ENCODE assay signal across 12 cellular contexts in genomic region chr16:64417711-64418227, GRCh38.
DNase-seq lines count a peak whose midpoint lies in the region; TF ChIP-seq lines count a peak whose summit lies in the region.
"Had no signal": no experiment of that assay in that cellular context is flagged by ENCODE, and none has a peak within 500 bp of the region (broad histone marks: within the 10 kb centered on the region; RNA-seq: fewer than 3 reads in every experiment).

No MANE protein-coding gene starts in this region.

- no peak overlapping the region for H3K4me3 ChIP-seq in SK-N-SH (ENCODE audit: low read depth in 2 of 2, low read length in 1 of 2)
- no peak overlapping the region for H3K4me3 ChIP-seq in fibroblast of mammary gland (ENCODE audit: control insufficient read depth, low read depth, low read length)
- H3K4me3 ChIP-seq in skeletal muscle cell (ENCODE audit: low read depth, low read length), result no peak overlapping the region

- WGBS in SK-N-SH (ENCODE audit: low lambda C conversion rate), result 24% methylated on average over 1 of the region's 1 CpG

- DNase-seq in Daoy (ENCODE audit: low read depth), result peak; percentile 4
- no peak for DNase-seq in SK-N-SH
- peak; percentile 61 for DNase-seq in fibroblast of mammary gland (ENCODE audit: low read depth)
- peak; percentile 79 for DNase-seq in skeletal muscle cell (ENCODE audit: low read depth)
- DNase-seq in stimulated activated CD4-positive, alpha-beta T cell treated with anti-CD3 and anti-CD28 coated beads, Interleukin-4, amount 100 ng/mL, for 1 hour, result no peak
- DNase-seq in activated CD4-positive, alpha-beta T cell treated with anti-CD3 and anti-CD28 coated beads for 1 hour, result no peak
- no peak for DNase-seq in stimulated activated CD4-positive, alpha-beta T cell treated with anti-CD3 and anti-CD28 coated beads, Interleukin-12 subunit alpha, Interleukin-12 subunit beta, amount 100 ng/mL, for 4 hours
- no peak for DNase-seq in NK-92 (lab: John Stamatoyannopoulos, UW; ENCODE audit: unreplicated experiment)
- DNase-seq: activated CD4-positive, alpha-beta memory T cell treated with anti-CD3 and anti-CD28 coated beads, Interleukin-2, amount 10 ng/mL, durations not matched to agents 7 days and 5 days; CD4-positive, CD25-positive, alpha-beta regulatory T cell; NCI-H1105 treated with DMSO at 0.1 percent for 48 hours; NCI-H510A treated with DMSO at 0.1 percent for 48 hours had no signal

- no peaks in the 10 kb centered on the region for H3K27me3 ChIP-seq in SK-N-SH (ENCODE audit: insufficient read depth)

- TF ChIP-seq CTCF in SK-N-SH (IDR thresholded peaks at IDR 0.05) (no peak), fibroblast of mammary gland (conservative IDR thresholded peaks at IDR 0.05; ENCODE audit: control insufficient read depth, insufficient read depth, low read depth, low read length) (no peak)

- H3K9ac ChIP-seq in SK-N-SH, result peak overlapping the region; percentile 7; the same call in 1 of the 2 replicates

- H2AFZ ChIP-seq in SK-N-SH (ENCODE audit: low read depth), result peak overlapping the region; percentile 7

- H3K9me3 ChIP-seq in SK-N-SH, result no peaks in the 10 kb centered on the region

- POLR2A ChIA-PET in SK-N-SH (lab: Yijun Ruan, JAX), result no interaction called here

- peaks cover 26% of the 10 kb centered on the region for H3F3A ChIP-seq in SK-N-SH (replicated peaks; ENCODE audit: insufficient read depth)

- H3K36me3 ChIP-seq in SK-N-SH (replicated peaks in 1 of 2; ENCODE audit: control insufficient read depth in 1 of 2, insufficient read depth in 2 of 2, low read length in 1 of 2), result no peaks in the 10 kb centered on the region

- no peaks in the 10 kb centered on the region for H3K79me2 ChIP-seq in SK-N-SH (ENCODE audit: insufficient read depth)

- H3K9me2 ChIP-seq in SK-N-SH, result no peaks in the 10 kb centered on the region

- H3K27ac ChIP-seq in SK-N-SH (ENCODE audit: low read depth in 2 of 2, low read length in 1 of 2), result peak overlapping the region; percentile 12 to 71; a peak in 3 of 4 replicates

- H3K4me1 ChIP-seq in SK-N-SH (ENCODE audit: control insufficient read depth in 1 of 2, insufficient read depth in 2 of 2, low read depth in 1 of 2, low read length in 1 of 2), result peaks cover 0 to 8% of the 10 kb centered on the region in 2 experiments; a peak in 2 of 4 replicates

- TF ChIP-seq RAD21 in SK-N-SH (IDR thresholded peaks at IDR 0.05; ENCODE audit: low read length), result no peak

- peak overlapping the region; percentile 16; the same call in 1 of the 2 replicates for H3K4me2 ChIP-seq in SK-N-SH

- CTCF ChIA-PET in SK-N-SH (lab: Yijun Ruan, JAX), result no interaction called here

- no peaks in the 10 kb centered on the region for H4K20me1 ChIP-seq in SK-N-SH (ENCODE audit: insufficient read depth)

- TF ChIP-seq EP300 in SK-N-SH (IDR thresholded peaks at IDR 0.05; ENCODE audit: borderline replicate concordance in 1 of 2, low read depth in 1 of 2, low read length in 1 of 2), result peak; percentile 19 to 51; a peak in 1 of 4 replicates

TF ChIP-seq in SK-N-SH, 30 proteins besides CTCF, POLR2A, EP300 and RAD21 (continues in another document):
- TF ChIP-seq SMC3 (IDR thresholded peaks at IDR 0.05; ENCODE audit: low read depth, low read length) (no peak), GABPA (IDR thresholded peaks at IDR 0.05; ENCODE audit: low read depth) (no peak), TAF1 (IDR thresholded peaks at IDR 0.05; ENCODE audit: borderline replicate concordance, low read depth, low read length) (no peak), MXI1 (IDR thresholded peaks at IDR 0.05; ENCODE audit: low read depth, low read length) (no peak), FOXM1 (IDR thresholded peaks at IDR 0.05; ENCODE audit: low read depth) (no peak), NRF1 (IDR thresholded peaks at IDR 0.05; ENCODE audit: low read depth, low read length) (no peak), REST (IDR thresholded peaks at IDR 0.05; ENCODE audit: low read depth, low read length) (no peak), TEAD4 (IDR thresholded peaks at IDR 0.05; ENCODE audit: borderline replicate concordance, insufficient read depth) (peak; percentile 62; the same call in 1 of the 2 replicates), NFIC (IDR thresholded peaks at IDR 0.05; ENCODE audit: borderline replicate concordance) (peak; percentile 72; the same call in 1 of the 2 replicates), YY1 (IDR thresholded peaks at IDR 0.05; ENCODE audit: low read depth) (no peak), TCF12 (IDR thresholded peaks at IDR 0.05) (peak; percentile 71), ZBTB33 (IDR thresholded peaks at IDR 0.05; ENCODE audit: borderline replicate concordance, low read depth) (no peak), RXRA (IDR thresholded peaks at IDR 0.05; ENCODE audit: borderline replicate concordance, low read depth) (peak; percentile 64; the same call in 1 of the 2 replicates), MEF2A (IDR thresholded peaks at IDR 0.05; ENCODE audit: borderline replicate concordance, low read depth) (no peak), MAX (IDR thresholded peaks at IDR 0.05; ENCODE audit: low read depth) (0 out of 2 replicates have a peak, but pooled peaks have one; percentile 28), FOXJ3 (CRISPR knock-in tag; IDR thresholded peaks at IDR 0.05) (no peak), ELF1 (IDR thresholded peaks at IDR 0.05) (no peak), SIN3A (IDR thresholded peaks at IDR 0.05; ENCODE audit: borderline replicate concordance, low read depth, low read length) (no peak), USF2 (IDR thresholded peaks at IDR 0.05; ENCODE audit: borderline replicate concordance, low read depth, low read length) (no peak), USF1 (IDR thresholded peaks at IDR 0.05; ENCODE audit: borderline replicate concordance, low read depth) (no peak), GATA2 (CRISPR knock-in tag; IDR thresholded peaks at IDR 0.05) (no peak), CHD2 (IDR thresholded peaks at IDR 0.05; ENCODE audit: low read length, partially characterized antibody) (no peak)

Comparison
In these comparisons a context has a peak if more than half of its experiments do, and no peak if none do; other contexts are left out.
1. DNase-seq: peak in Daoy (single experiment), fibroblast of mammary gland (single experiment) and skeletal muscle cell (single experiment); none in SK-N-SH (single experiment), stimulated activated CD4-positive, alpha-beta T cell treated with anti-CD3 and anti-CD28 coated beads, Interleukin-4, amount 100 ng/mL, for 1 hour (single experiment), activated CD4-positive, alpha-beta T cell treated with anti-CD3 and anti-CD28 coated beads for 1 hour (single experiment), stimulated activated CD4-positive, alpha-beta T cell treated with anti-CD3 and anti-CD28 coated beads, Interleukin-12 subunit alpha, Interleukin-12 subunit beta, amount 100 ng/mL, for 4 hours (single experiment) and NK-92 (single experiment).